In the genomic region with DNA sequence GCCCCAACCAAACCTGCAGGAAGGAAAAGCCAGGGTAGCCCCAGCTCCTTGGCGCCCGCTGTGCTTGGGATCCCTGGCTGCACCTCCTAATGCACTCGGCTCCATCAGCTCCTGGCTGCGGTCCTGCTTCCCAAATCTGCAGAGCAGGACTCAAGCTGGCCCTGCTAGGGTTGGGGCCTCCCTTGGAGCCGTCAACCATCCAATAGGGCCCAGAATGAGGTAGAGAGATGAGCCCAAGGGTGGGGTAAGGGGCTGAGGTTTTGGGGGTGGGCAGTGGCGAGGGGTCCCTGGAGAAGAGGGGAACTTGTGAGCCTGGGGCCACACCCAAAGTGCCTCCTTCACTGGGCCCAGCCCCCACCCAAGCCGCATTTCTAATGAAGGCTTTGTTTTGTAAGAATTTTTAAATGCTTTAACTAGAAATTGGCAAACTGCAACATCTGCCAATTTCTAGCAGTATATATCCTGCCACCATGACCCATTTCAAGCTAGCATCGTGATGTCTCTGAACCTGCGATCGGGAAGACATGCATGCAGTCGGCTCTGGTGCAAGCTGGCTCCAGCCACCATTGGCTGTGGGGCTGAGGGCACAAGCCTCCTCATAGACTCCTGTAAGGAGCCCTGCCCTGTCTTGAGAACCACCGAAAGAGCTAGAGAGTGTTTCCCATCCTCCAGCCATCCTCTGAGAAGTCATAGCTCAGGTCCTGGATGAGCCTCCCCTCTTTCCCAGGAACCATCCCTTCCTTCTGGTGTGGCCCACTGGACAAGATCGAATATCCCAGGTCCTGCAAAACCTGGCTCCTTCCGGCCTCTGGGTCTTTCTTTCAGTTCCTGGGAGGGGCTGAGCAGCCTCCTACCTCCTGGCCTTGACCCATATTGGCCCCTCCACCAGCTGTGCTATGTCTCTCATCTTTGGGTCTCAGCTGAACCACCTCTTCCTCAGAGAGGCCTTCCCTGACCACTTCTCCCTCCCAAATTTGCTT, we compare ENCODE assay signal across 1 cellular context.
TF ChIP-seq lines count a peak whose summit lies in the region.

No MANE protein-coding gene starts in this region.

TF ChIP-seq in SK-N-SH treated with all-trans-retinoic acid at 6 μM for 48 hours, 23 proteins besides CTCF, POLR2A, EP300 and RAD21 (continued from another document):
- TF ChIP-seq, protein P1, sequence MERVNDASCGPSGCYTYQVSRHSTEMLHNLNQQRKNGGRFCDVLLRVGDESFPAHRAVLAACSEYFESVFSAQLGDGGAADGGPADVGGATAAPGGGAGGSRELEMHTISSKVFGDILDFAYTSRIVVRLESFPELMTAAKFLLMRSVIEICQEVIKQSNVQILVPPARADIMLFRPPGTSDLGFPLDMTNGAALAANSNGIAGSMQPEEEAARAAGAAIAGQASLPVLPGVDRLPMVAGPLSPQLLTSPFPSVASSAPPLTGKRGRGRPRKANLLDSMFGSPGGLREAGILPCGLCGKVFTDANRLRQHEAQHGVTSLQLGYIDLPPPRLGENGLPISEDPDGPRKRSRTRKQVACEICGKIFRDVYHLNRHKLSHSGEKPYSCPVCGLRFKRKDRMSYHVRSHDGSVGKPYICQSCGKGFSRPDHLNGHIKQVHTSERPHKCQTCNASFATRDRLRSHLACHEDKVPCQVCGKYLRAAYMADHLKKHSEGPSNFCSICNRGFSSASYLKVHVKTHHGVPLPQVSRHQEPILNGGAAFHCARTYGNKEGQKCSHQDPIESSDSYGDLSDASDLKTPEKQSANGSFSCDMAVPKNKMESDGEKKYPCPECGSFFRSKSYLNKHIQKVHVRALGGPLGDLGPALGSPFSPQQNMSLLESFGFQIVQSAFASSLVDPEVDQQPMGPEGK (CRISPR knock-in tag; IDR thresholded peaks at IDR 0.05; ENCODE audit: borderline replicate concordance) = no peak
- TF ChIP-seq SNAI2 (CRISPR knock-in tag; IDR thresholded peaks at IDR 0.05) = no peak
